ENCODE assay signal across 20 cellular contexts in the genomic region with DNA sequence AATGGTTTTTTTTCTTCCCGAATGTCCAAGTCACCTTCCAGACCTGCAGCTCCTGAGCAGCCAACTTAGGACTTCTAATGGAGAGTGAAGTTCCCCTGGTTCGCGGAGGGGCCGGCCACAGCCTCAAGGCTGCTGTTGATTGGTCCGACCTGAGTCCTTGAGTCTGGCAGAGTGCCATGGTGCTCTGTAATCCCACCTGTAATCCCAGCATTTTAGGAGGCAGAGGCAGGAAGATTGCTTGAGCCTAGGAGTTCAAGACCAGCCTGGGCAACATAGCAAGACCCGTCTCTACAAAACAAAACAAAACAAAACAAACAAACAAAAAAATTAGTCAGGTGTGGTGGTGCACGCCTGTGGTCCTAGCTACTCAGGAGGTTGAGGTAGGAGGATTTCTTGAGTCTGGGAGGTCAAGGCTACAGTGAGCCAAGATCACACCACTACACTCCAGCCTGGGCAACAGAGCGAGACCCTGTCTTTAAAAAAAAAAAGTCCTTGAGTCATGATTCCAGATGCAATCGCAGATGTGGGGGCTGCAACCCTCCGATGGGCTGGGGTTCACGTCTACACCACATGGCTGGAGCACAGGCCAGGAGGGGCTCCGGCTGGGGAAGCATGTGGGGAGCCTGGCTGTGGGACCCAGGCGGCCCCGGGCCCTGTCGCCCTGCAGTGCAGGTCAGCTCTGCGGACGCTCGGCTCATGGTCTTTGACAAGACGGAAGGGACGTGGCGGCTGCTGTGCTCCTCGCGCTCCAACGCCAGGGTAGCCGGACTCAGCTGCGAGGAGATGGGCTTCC. TPM values are rescaled to one million over a fixed set of nuclear protein-coding genes. Genes with fewer than 3 reads are reported as not detected.
DNase-seq lines count a peak whose midpoint lies in the region; ATAC-seq and TF ChIP-seq lines count a peak whose summit lies in the region.
"Had no signal": no experiment of that assay in that cellular context is flagged by ENCODE, and none has a peak within 500 bp of the region (broad histone marks: within the 10 kb centered on the region; RNA-seq: fewer than 3 reads in every experiment).

No MANE protein-coding gene starts in this region.

- H3K4me3 ChIP-seq in H7 (ENCODE audit: insufficient read depth, low read depth, low read length) (no peak overlapping the region), PC-9 (no peak overlapping the region), hepatocyte (no peak overlapping the region)
- H3K4me3 ChIP-seq: HAP-1 had no signal

- H3K4me1 ChIP-seq in PC-9 (replicated peaks; ENCODE audit: insufficient read depth) = no peaks in the 10 kb centered on the region
- no peaks in the 10 kb centered on the region for H3K4me1 ChIP-seq in hepatocyte (ENCODE audit: insufficient read depth)
- H3K4me1 ChIP-seq: HAP-1 had no signal

- H2AFZ ChIP-seq in PC-9 = peak overlapping the region; percentile 13; the same call in 1 of the 2 replicates
- H2AFZ ChIP-seq in hepatocyte = no peak overlapping the region

- peak overlapping the region; percentile 74 for H3K27ac Mint-ChIP-seq in nephron progenitor cell
- H3K27ac Mint-ChIP-seq in activated CD8-positive, alpha-beta memory T cell treated with anti-CD3 and anti-CD28 coated beads, Interleukin-2, amount 10 ng/mL, durations not matched to agents 7 days and 5 days = no peak overlapping the region
- H3K27ac Mint-ChIP-seq: IgD-negative memory B cell had no signal

- H3K9me3 Mint-ChIP-seq in nephron progenitor cell = no peaks in the 10 kb centered on the region
- H3K9me3 Mint-ChIP-seq in activated CD8-positive, alpha-beta memory T cell treated with anti-CD3 and anti-CD28 coated beads, Interleukin-2, amount 10 ng/mL, durations not matched to agents 7 days and 5 days (ENCODE audit: low read depth) = no peaks in the 10 kb centered on the region
- H3K9me3 Mint-ChIP-seq: IgD-negative memory B cell had no signal

- H3K79me2 ChIP-seq in PC-9 (ENCODE audit: low read depth) (no peaks in the 10 kb centered on the region), hepatocyte (no peaks in the 10 kb centered on the region)

- H3K9me3 ChIP-seq in PC-9 (ENCODE audit: insufficient read depth, low read depth) = no peaks in the 10 kb centered on the region
- H3K9me3 ChIP-seq in hepatocyte (ENCODE audit: low read depth) = no peaks in the 10 kb centered on the region
- H3K9me3 ChIP-seq: HAP-1 had no signal

- no TSS peak for BruUV-seq in PC-9 (replicated peaks; lab: Mats Ljungman, UMichigan)

- H3K36me3 ChIP-seq in H7 (replicated peaks; ENCODE audit: control insufficient read depth, insufficient read depth, low read length) (no peaks in the 10 kb centered on the region), PC-9 (ENCODE audit: low read depth) (no peaks in the 10 kb centered on the region), hepatocyte (replicated peaks; ENCODE audit: insufficient read depth, low read depth) (no peaks in the 10 kb centered on the region)
- H3K36me3 ChIP-seq: HAP-1 had no signal

- DNase-seq in H7 (peak; percentile 61), PC-9 (no peak), hepatocyte (ENCODE audit: low spot score) (peak; percentile 5), nephron progenitor cell (no peak), caudate nucleus (lab: John Stamatoyannopoulos, UW) (no peak)
- no peak for DNase-seq in activated CD8-positive, alpha-beta memory T cell treated with anti-CD3 and anti-CD28 coated beads, Interleukin-2, amount 10 ng/mL, durations not matched to agents 7 days and 5 days
- no peak for DNase-seq in activated CD4-positive, alpha-beta T cell treated with anti-CD3 and anti-CD28 coated beads for 4 hours
- DNase-seq: ACHN, C1 segment of cervical spinal cord, DMS79, Kasumi-1, MM.1S, NCI-H1092, NCI-H1436 treated with DMSO at 0.1 percent for 48 hours, NCI-H2029, NCI-H510A, SW 1271 had no signal

- ATAC-seq in activated CD8-positive, alpha-beta memory T cell treated with anti-CD3 and anti-CD28 coated beads, Interleukin-2, amount 10 ng/mL, durations not matched to agents 7 days and 5 days = no peak

- WGBS in hepatocyte (ENCODE audit: low lambda C conversion rate, missing lambda C conversion rate) = 92% methylated on average over 21 of the region's 26 CpGs

- H3K4me1 Mint-ChIP-seq in nephron progenitor cell = peaks cover 19% of the 10 kb centered on the region
- H3K4me1 Mint-ChIP-seq in activated CD8-positive, alpha-beta memory T cell treated with anti-CD3 and anti-CD28 coated beads, Interleukin-2, amount 10 ng/mL, durations not matched to agents 7 days and 5 days = no peaks in the 10 kb centered on the region
- H3K4me1 Mint-ChIP-seq: IgD-negative memory B cell had no signal

- H3K4me2 ChIP-seq in PC-9 = no peak overlapping the region
- H3K4me2 ChIP-seq in hepatocyte = no peak overlapping the region

- H3K27me3 ChIP-seq in H7 (ENCODE audit: control insufficient read depth, insufficient read depth, low read length) (no peaks in the 10 kb centered on the region; the same call in 1 of the 2 replicates), PC-9 (ENCODE audit: insufficient read depth, low read depth) (no peaks in the 10 kb centered on the region), hepatocyte (no peaks in the 10 kb centered on the region)

- H3F3A ChIP-seq in PC-9 (ENCODE audit: insufficient read depth, low read depth) = peaks cover 5% of the 10 kb centered on the region; the same call in 1 of the 2 replicates

- POLR2A ChIA-PET in PC-9 (lab: Charles Lee; ENCODE audit: unreplicated experiment) = no interaction called here

- no peaks in the 10 kb centered on the region for H4K20me1 ChIP-seq in PC-9 (ENCODE audit: insufficient read depth)
- no peaks in the 10 kb centered on the region for H4K20me1 ChIP-seq in hepatocyte (ENCODE audit: insufficient read depth, poor library complexity, severe bottlenecking)

- no peaks in the 10 kb centered on the region for H3K36me3 Mint-ChIP-seq in nephron progenitor cell (ENCODE audit: low read depth)
- no peaks in the 10 kb centered on the region for H3K36me3 Mint-ChIP-seq in activated CD8-positive, alpha-beta memory T cell treated with anti-CD3 and anti-CD28 coated beads, Interleukin-2, amount 10 ng/mL, durations not matched to agents 7 days and 5 days

- CTCF ChIA-PET in PC-9 (lab: Charles Lee) = no interaction called here
- CTCF ChIA-PET in activated CD8-positive, alpha-beta memory T cell treated with anti-CD3 and anti-CD28 coated beads, Interleukin-2, amount 10 ng/mL, durations not matched to agents 7 days and 5 days (lab: Charles Lee) = interaction anchor here (0.5 to 1.6 kb wide), 5 partner anchors 8 to 1273 kb away, joined by 3 to 6 read pairs (median 4); no protein-coding TSS in a partner anchor

- H3K4me3 Mint-ChIP-seq in nephron progenitor cell = no peak overlapping the region
- no peak overlapping the region for H3K4me3 Mint-ChIP-seq in activated CD8-positive, alpha-beta memory T cell treated with anti-CD3 and anti-CD28 coated beads, Interleukin-2, amount 10 ng/mL, durations not matched to agents 7 days and 5 days
- H3K4me3 Mint-ChIP-seq: IgD-negative memory B cell had no signal

- TF ChIP-seq CTCF in PC-9 (conservative IDR thresholded peaks at IDR 0.05) (no peak), hepatocyte (IDR thresholded peaks at IDR 0.05; ENCODE audit: poor library complexity) (no peak), nephron progenitor cell (IDR thresholded peaks at IDR 0.05) (no peak)

- peaks cover 12% of the 10 kb centered on the region for H3K27me3 Mint-ChIP-seq in nephron progenitor cell (ENCODE audit: low read depth, poor library complexity)
- H3K27me3 Mint-ChIP-seq in activated CD8-positive, alpha-beta memory T cell treated with anti-CD3 and anti-CD28 coated beads, Interleukin-2, amount 10 ng/mL, durations not matched to agents 7 days and 5 days = peaks cover 10% of the 10 kb centered on the region

- no peak overlapping the region for H3K27ac ChIP-seq in PC-9
- H3K27ac ChIP-seq in hepatocyte = no peak overlapping the region
- no peak overlapping the region for H3K27ac ChIP-seq in caudate nucleus (ENCODE audit: low read depth, low read length)

- intact Hi-C loops in PC-9 (cut with micrococcal nuclease; ENCODE audit: unreplicated experiment) = no loop called here

- H3K9me2 ChIP-seq in PC-9 (ENCODE audit: insufficient read depth) (no peaks in the 10 kb centered on the region), hepatocyte (replicated peaks; ENCODE audit: insufficient read depth) (no peaks in the 10 kb centered on the region)

RNA-seq across cellular contexts. Expression of gene HPN, which starts 17.7 kb away (rescaled TPM):
- total RNA-seq in H7 (2014; rRNA removed; shearing (Covaris generic)) = 6.1 and 13.9 TPM in 2 replicates
- total RNA-seq in PC-9 (2021) (12.3 and 19.2 TPM in 2 replicates), hepatocyte (150 and 162 TPM in 2 replicates)
- polyA plus RNA-seq in hepatocyte = 206 and 241 TPM in 2 replicates
- total RNA-seq in activated CD8-positive, alpha-beta memory T cell treated with anti-CD3 and anti-CD28 coated beads, Interleukin-2, amount 10 ng/mL, durations not matched to agents 7 days and 5 days = not detected
- total RNA-seq: SK-MEL-5 had no signal
- polyA plus RNA-seq: IgD-negative memory B cell had no signal

RNA-seq across cellular contexts. Expression of gene SCN1B, which starts 28.9 kb away (rescaled TPM):
- total RNA-seq in H7 (2014; rRNA removed; shearing (Covaris generic)) = 8.1 and 8.9 TPM in 2 replicates
- total RNA-seq in PC-9 (2021) (2.4 and 3.0 TPM in 2 replicates), hepatocyte (0.20 and 0.60 TPM in 2 replicates)
- polyA plus RNA-seq in hepatocyte = 2.5 and 3.1 TPM in 2 replicates
- total RNA-seq in activated CD8-positive, alpha-beta memory T cell treated with anti-CD3 and anti-CD28 coated beads, Interleukin-2, amount 10 ng/mL, durations not matched to agents 7 days and 5 days = under 1 TPM; 0.26 to 0.37 TPM
- polyA plus RNA-seq: IgD-negative memory B cell had no signal

RNA-seq across cellular contexts. Expression of gene FXYD3, which starts 56.4 kb away (rescaled TPM):
- not detected in 2 replicates for total RNA-seq in H7 (2014; rRNA removed; shearing (Covaris generic))
- 240 and 287 TPM in 2 replicates for total RNA-seq in PC-9 (2021)
- total RNA-seq in hepatocyte = 225 and 235 TPM in 2 replicates
- 491 and 542 TPM in 2 replicates for polyA plus RNA-seq in hepatocyte
- not detected for total RNA-seq in activated CD8-positive, alpha-beta memory T cell treated with anti-CD3 and anti-CD28 coated beads, Interleukin-2, amount 10 ng/mL, durations not matched to agents 7 days and 5 days
- total RNA-seq: SK-MEL-5 had no signal
- polyA plus RNA-seq: IgD-negative memory B cell had no signal

RNA-seq across cellular contexts. Expression of gene GRAMD1A, which starts 59.1 kb away (rescaled TPM):
- 110 and 138 TPM in 2 replicates for total RNA-seq in H7 (2014; rRNA removed; shearing (Covaris generic))
- total RNA-seq in PC-9 (2021) (62.7 and 105 TPM in 2 replicates), hepatocyte (34.8 and 35.4 TPM in 2 replicates)
- polyA plus RNA-seq in hepatocyte = 80.2 and 92.4 TPM in 2 replicates
- 100 to 1,000 TPM; 109 to 127 TPM for total RNA-seq in activated CD8-positive, alpha-beta memory T cell treated with anti-CD3 and anti-CD28 coated beads, Interleukin-2, amount 10 ng/mL, durations not matched to agents 7 days and 5 days

Comparison
In these comparisons a context has a peak if more than half of its experiments do, and no peak if none do; other contexts are left out.
1. DNase-seq: peak in H7 (single experiment) and hepatocyte (single experiment); none in PC-9 (0 of 2), nephron progenitor cell (single experiment), activated CD8-positive, alpha-beta memory T cell treated with anti-CD3 and anti-CD28 coated beads, Interleukin-2, amount 10 ng/mL, durations not matched to agents 7 days and 5 days (single experiment), activated CD4-positive, alpha-beta T cell treated with anti-CD3 and anti-CD28 coated beads for 4 hours (0 of 2) and caudate nucleus (0 of 61).
2. RNA of gene FXYD3, which starts 56.4 kb away (total RNA-seq): 240 to 287 TPM in PC-9 and 225 to 235 TPM in hepatocyte; not detected in H7 and not detected in activated CD8-positive, alpha-beta memory T cell treated with anti-CD3 and anti-CD28 coated beads, Interleukin-2, amount 10 ng/mL, durations not matched to agents 7 days and 5 days; every median in the first group is over 100 times any median in the second.